Comparison of ENCODE assay signal across 18 cellular contexts in the genomic region with DNA sequence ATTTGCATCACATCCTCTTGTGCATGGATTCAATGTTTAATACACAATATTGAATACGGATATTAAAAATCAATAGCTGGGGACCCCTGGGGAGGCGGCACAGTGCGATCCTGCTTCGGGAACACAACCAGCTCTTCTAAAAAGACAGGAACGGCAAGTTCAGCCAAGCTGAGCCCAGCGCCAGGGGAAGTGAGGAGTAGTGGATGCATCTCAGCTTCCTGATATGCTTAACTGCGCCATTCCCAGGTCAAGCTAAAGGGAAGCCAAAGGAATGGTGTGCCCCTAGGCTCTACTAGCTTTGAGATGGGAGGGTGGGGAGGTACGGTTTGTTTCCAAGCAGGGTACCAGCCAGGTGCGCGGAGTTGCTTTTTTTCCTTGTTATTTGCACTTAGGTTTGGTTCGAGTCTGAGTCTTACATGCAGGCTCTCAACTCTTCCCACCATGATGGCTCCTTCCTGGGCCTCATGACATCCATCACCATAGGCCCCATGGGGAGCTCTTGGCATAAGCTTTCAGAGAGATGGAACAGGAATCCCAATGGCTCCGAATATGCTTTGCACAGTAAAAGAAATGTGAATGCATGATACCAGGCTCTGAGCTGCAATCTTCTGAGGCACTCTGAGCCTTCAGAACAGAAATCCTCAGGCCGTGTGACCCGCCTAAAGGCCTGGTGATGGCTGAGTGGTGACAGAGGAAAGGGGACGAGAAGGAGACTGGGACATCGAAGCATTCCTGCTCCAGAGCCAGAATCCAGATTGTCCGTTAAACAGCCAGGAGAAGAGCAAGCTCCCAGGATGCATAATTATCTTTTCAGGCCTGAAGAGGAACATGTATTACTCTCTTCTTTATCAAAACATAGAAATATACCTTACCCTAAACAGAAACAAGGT. TPM values are rescaled to one million over a fixed set of nuclear protein-coding genes. Genes with fewer than 3 reads are reported as not detected.
A peak's percentile ranks its signal among the peaks of the same experiment; 100 is the strongest.
DNase-seq lines count a peak whose midpoint lies in the region; ATAC-seq and TF ChIP-seq lines count a peak whose summit lies in the region.
"Had no signal": no experiment of that assay in that cellular context is flagged by ENCODE, and none has a peak within 500 bp of the region (broad histone marks: within the 10 kb centered on the region; RNA-seq: fewer than 3 reads in every experiment).

No MANE protein-coding gene starts in this region.

- H2BK120ac ChIP-seq in neuronal stem cell (ENCODE audit: low read depth, low read length) = no peak overlapping the region

- H3K4me1 ChIP-seq in DND-41 (ENCODE audit: insufficient read depth, low read length) (peaks cover 84% of the 10 kb centered on the region), neuronal stem cell (ENCODE audit: control insufficient read depth in 2 of 2, insufficient read depth in 1 of 2, low read depth in 1 of 2, low read length in 2 of 2) (peaks cover 9 to 17% of the 10 kb centered on the region in 2 donors), SJCRH30 (peaks cover 9% of the 10 kb centered on the region)
- H3K4me1 ChIP-seq in CD8-positive, alpha-beta T cell (ENCODE audit: insufficient read depth, low read length) = peaks cover 6% of the 10 kb centered on the region

- no peak overlapping the region for H2AFZ ChIP-seq in DND-41 (ENCODE audit: low read depth, low read length)
- H2AFZ ChIP-seq in neuronal stem cell (ENCODE audit: low read length) = peak overlapping the region; percentile 73

- no peak overlapping the region for H4K91ac ChIP-seq in neuronal stem cell (ENCODE audit: low read depth, low read length, poor library complexity)

- H3K27ac Mint-ChIP-seq in glutamatergic neuron (ENCODE audit: unreplicated experiment) = peak overlapping the region; percentile 64
- no peak overlapping the region for H3K27ac Mint-ChIP-seq in CD8-positive, alpha-beta T cell
- H3K27ac Mint-ChIP-seq: activated CD8-positive, alpha-beta memory T cell treated with anti-CD3 and anti-CD28 coated beads, Interleukin-2, amount 10 ng/mL, durations not matched to agents 7 days and 5 days; CD4-positive, CD25-positive, alpha-beta regulatory T cell had no signal

- H3K14ac ChIP-seq in neuronal stem cell (ENCODE audit: low read length) = no peak overlapping the region

- peaks cover 7% of the 10 kb centered on the region for H3K27me3 Mint-ChIP-seq in glutamatergic neuron (ENCODE audit: unreplicated experiment)
- no peaks in the 10 kb centered on the region for H3K27me3 Mint-ChIP-seq in CD8-positive, alpha-beta T cell (ENCODE audit: low read depth)

- no peak overlapping the region for H2BK15ac ChIP-seq in neuronal stem cell (ENCODE audit: low read length)

- H3K79me1 ChIP-seq in neuronal stem cell (ENCODE audit: low read depth, low read length) = peaks cover 2% of the 10 kb centered on the region

- H3K23ac ChIP-seq in neuronal stem cell (ENCODE audit: low read depth, low read length, poor library complexity) = no peak overlapping the region

- no peak overlapping the region for H2BK12ac ChIP-seq in neuronal stem cell (ENCODE audit: low read length)

- H3K9ac ChIP-seq in DND-41 (ENCODE audit: low read depth, low read length) (0 out of 2 replicates have a peak overlapping the region, but pooled peaks have one; percentile 45), neuronal stem cell (ENCODE audit: low read depth, low read length, poor library complexity) (no peak overlapping the region)

- CTCF ChIA-PET in CD8-positive, alpha-beta T cell (lab: Charles Lee) = interaction anchor here (1.0 kb wide), 1 partner anchor 33 kb away, joined by 3 read pairs; no protein-coding TSS in a partner anchor

- H3K4me3 ChIP-seq in DND-41 (ENCODE audit: low read depth in 1 of 2, low read length in 2 of 2) = no peak overlapping the region
- no peak overlapping the region for H3K4me3 ChIP-seq in neuronal stem cell (ENCODE audit: low read length in 2 of 2)
- no peak overlapping the region for H3K4me3 ChIP-seq in SJCRH30
- H3K4me3 ChIP-seq in CD8-positive, alpha-beta T cell (ENCODE audit: low read depth, low read length) = no peak overlapping the region
- H3K4me3 ChIP-seq: esophagus muscularis mucosa had no signal

- DNase-seq in DND-41 (no peak), glutamatergic neuron (peak; percentile 16), neuronal stem cell (ENCODE audit: low spot score) (no peak), SJCRH30 (no peak), NCI-H526 treated with DMSO at 0.1 percent for 48 hours (lab: John Stamatoyannopoulos, UW) (no peak)
- DNase-seq in CD8-positive, alpha-beta T cell = no peak
- DNase-seq: activated CD8-positive, alpha-beta memory T cell treated with anti-CD3 and anti-CD28 coated beads, Interleukin-2, amount 10 ng/mL, durations not matched to agents 7 days and 5 days; activated gamma-delta T cell treated with Interleukin-2 at 50 U/mL for 16 hours; CD4-positive, CD25-positive, alpha-beta regulatory T cell; cortex of kidney; EL; NCI-H1092 treated with DMSO at 0.1 percent for 48 hours; NCI-H774; stimulated activated CD4-positive, alpha-beta T cell treated with anti-CD3 and anti-CD28 coated beads, Interleukin-1b, Interleukin-23, amount 100 ng/mL, for 48 hours had no signal

- H3K27me3 ChIP-seq in DND-41 (ENCODE audit: insufficient read depth, low read length, poor library complexity) = peaks cover 4% of the 10 kb centered on the region
- peaks cover 0 to 42% (median 0%) of the 10 kb centered on the region in 3 experiments for H3K27me3 ChIP-seq in neuronal stem cell (ENCODE audit: control insufficient read depth in 3 of 3, insufficient read depth in 3 of 3, low read depth in 1 of 3, low read length in 3 of 3)
- no peaks in the 10 kb centered on the region for H3K27me3 ChIP-seq in SJCRH30
- H3K27me3 ChIP-seq in CD8-positive, alpha-beta T cell (ENCODE audit: insufficient read depth, low read length) = no peaks in the 10 kb centered on the region

- no peak overlapping the region for H3K18ac ChIP-seq in neuronal stem cell (ENCODE audit: low read length)

- no peaks in the 10 kb centered on the region for H3K9me3 Mint-ChIP-seq in glutamatergic neuron (ENCODE audit: unreplicated experiment)
- no peaks in the 10 kb centered on the region for H3K9me3 Mint-ChIP-seq in CD8-positive, alpha-beta T cell

- no peaks in the 10 kb centered on the region for H4K20me1 ChIP-seq in DND-41 (ENCODE audit: insufficient read depth, low read length)

- no peak overlapping the region for H4K8ac ChIP-seq in neuronal stem cell (ENCODE audit: low read depth, low read length)

- no peak for ATAC-seq in DND-41 (ENCODE audit: insufficient read depth, low read depth)
- no peak for ATAC-seq in HG03432 (IDR thresholded peaks at IDR 0.05; ENCODE audit: unreplicated experiment)
- ATAC-seq in CD8-positive, alpha-beta T cell = no peak
- ATAC-seq: activated CD8-positive, alpha-beta memory T cell treated with anti-CD3 and anti-CD28 coated beads, Interleukin-2, amount 10 ng/mL, durations not matched to agents 7 days and 5 days; left lobe of liver had no signal

- no peak overlapping the region for H3K4ac ChIP-seq in neuronal stem cell (ENCODE audit: low read length)

- H2AK5ac ChIP-seq in neuronal stem cell (ENCODE audit: low read depth, low read length) = no peak overlapping the region

- TF ChIP-seq CTCF in DND-41 (IDR thresholded peaks at IDR 0.05; ENCODE audit: borderline replicate concordance, extremely low read depth, low read length, poor library complexity, severe bottlenecking) = no peak
- no peak for TF ChIP-seq CTCF in glutamatergic neuron (IDR thresholded peaks at IDR 0.05; ENCODE audit: partially characterized antibody, unreplicated experiment)
- no peak for TF ChIP-seq CTCF in CD8-positive, alpha-beta T cell (IDR thresholded peaks at IDR 0.05)

- peaks cover 20% of the 10 kb centered on the region for H3K79me2 ChIP-seq in DND-41 (ENCODE audit: insufficient read depth, low read length)

- no peaks in the 10 kb centered on the region for H3K9me3 ChIP-seq in DND-41 (ENCODE audit: insufficient read depth, low read length, severe bottlenecking)
- no peaks in the 10 kb centered on the region for H3K9me3 ChIP-seq in KOPT-K1 (ENCODE audit: insufficient read depth, low read length, poor library complexity, severe bottlenecking)
- no peaks in the 10 kb centered on the region for H3K9me3 ChIP-seq in neuronal stem cell (replicated peaks in 1 of 2; ENCODE audit: control insufficient read depth in 2 of 2, insufficient read depth in 1 of 2, low read depth in 1 of 2, low read length in 2 of 2)
- H3K9me3 ChIP-seq in SJCRH30 (replicated peaks) = no peaks in the 10 kb centered on the region
- no peaks in the 10 kb centered on the region for H3K9me3 ChIP-seq in CD8-positive, alpha-beta T cell (ENCODE audit: low read length)
- H3K9me3 ChIP-seq: esophagus muscularis mucosa had no signal

- no peak overlapping the region for H2BK5ac ChIP-seq in neuronal stem cell (ENCODE audit: low read length)

- H3K4me1 Mint-ChIP-seq in glutamatergic neuron (ENCODE audit: low read depth, unreplicated experiment) = peaks cover 8% of the 10 kb centered on the region
- peaks cover 16% of the 10 kb centered on the region for H3K4me1 Mint-ChIP-seq in CD8-positive, alpha-beta T cell (ENCODE audit: low read depth)

- H3K27ac ChIP-seq in DND-41 (ENCODE audit: low read length) = peak overlapping the region; percentile 74
- peak overlapping the region; percentile 97 for H3K27ac ChIP-seq in KOPT-K1 (ENCODE audit: low read depth, low read length, poor library complexity, severe bottlenecking)
- H3K27ac ChIP-seq in neuronal stem cell (replicated peaks; ENCODE audit: low read length) = no peak overlapping the region
- H3K27ac ChIP-seq in SJCRH30 = no peak overlapping the region
- H3K27ac ChIP-seq in CD8-positive, alpha-beta T cell (ENCODE audit: low read depth, low read length) = no peak overlapping the region

- peak overlapping the region; percentile 64 for H3K4me3 Mint-ChIP-seq in glutamatergic neuron (ENCODE audit: unreplicated experiment)
- H3K4me3 Mint-ChIP-seq in CD8-positive, alpha-beta T cell = no peak overlapping the region
- H3K4me3 Mint-ChIP-seq: activated CD8-positive, alpha-beta memory T cell treated with anti-CD3 and anti-CD28 coated beads, Interleukin-2, amount 10 ng/mL, durations not matched to agents 7 days and 5 days had no signal

- peak overlapping the region; percentile 35 for H3K4me2 ChIP-seq in DND-41 (ENCODE audit: insufficient read depth, low read length)
- no peak overlapping the region for H3K4me2 ChIP-seq in neuronal stem cell (ENCODE audit: insufficient read depth, low read length, poor library complexity, severe bottlenecking)

- H3K36me3 Mint-ChIP-seq in glutamatergic neuron (ENCODE audit: unreplicated experiment) = no peaks in the 10 kb centered on the region
- no peaks in the 10 kb centered on the region for H3K36me3 Mint-ChIP-seq in CD8-positive, alpha-beta T cell
- H3K36me3 Mint-ChIP-seq: activated CD8-positive, alpha-beta memory T cell treated with anti-CD3 and anti-CD28 coated beads, Interleukin-2, amount 10 ng/mL, durations not matched to agents 7 days and 5 days; CD4-positive, CD25-positive, alpha-beta regulatory T cell had no signal

- WGBS in neuronal stem cell (ENCODE audit: extremely low coverage in 2 of 2, insufficient read length in 2 of 2, insufficient replicate concordance in 1 of 2), 2 donors = no CpG with 5 or more reads among the region's 17 CpGs

- POLR2A ChIA-PET in CD8-positive, alpha-beta T cell (lab: Charles Lee) = interaction anchor here (0.6 kb wide), 1 partner anchor 37 kb away, joined by 3 read pairs; no protein-coding TSS in a partner anchor

- intact Hi-C loops in CD8-positive, alpha-beta T cell (cut with DNase I, micrococcal nuclease) = loop anchor here (5.0 to 10.0 kb wide), 3 partner anchors 115 to 415 kb away; no protein-coding TSS in a partner anchor

- H3K36me3 ChIP-seq in DND-41 (ENCODE audit: insufficient read depth, low read length) (no peaks in the 10 kb centered on the region), KOPT-K1 (ENCODE audit: insufficient read depth, low read length) (no peaks in the 10 kb centered on the region), neuronal stem cell (replicated peaks in 1 of 2; ENCODE audit: control insufficient read depth in 2 of 2, insufficient read depth in 2 of 2, low read length in 2 of 2) (no peaks in the 10 kb centered on the region), SJCRH30 (no peaks in the 10 kb centered on the region)
- H3K36me3 ChIP-seq in CD8-positive, alpha-beta T cell (ENCODE audit: insufficient read depth, low read length) = no peaks in the 10 kb centered on the region
- H3K36me3 ChIP-seq: esophagus muscularis mucosa had no signal

RNA-seq across cellular contexts. Expression of a gene that starts 51.8 kb away (rescaled TPM):
- 59.0 TPM for total RNA-seq in glutamatergic neuron (ENCODE audit: unreplicated experiment)
- polyA plus RNA-seq in neuronal stem cell (2013, experiment 1 of 2) = 5.4 TPM
- 5.2 TPM for polyA plus RNA-seq in neuronal stem cell (2013, experiment 2 of 2)
- total RNA-seq in SJCRH30 (2014; rRNA removed; shearing (Covaris generic)) = 62.5 and 64.8 TPM in 2 replicates
- total RNA-seq in CD8-positive, alpha-beta T cell = 10 to 100 TPM; 35.5 to 38.5 TPM

Comparison
In these comparisons a context has a peak if more than half of its experiments do, and no peak if none do; other contexts are left out.
1. H3K27ac ChIP-seq: peak in DND-41 (single experiment) and KOPT-K1 (single experiment); none in neuronal stem cell (single experiment), SJCRH30 (single experiment) and CD8-positive, alpha-beta T cell (single experiment).